In genomic region chr2:72824224-72824842, GRCh38 we compare ENCODE assay signal across 8 cellular contexts. TPM values are rescaled to one million over a fixed set of nuclear protein-coding genes. Genes with fewer than 3 reads are reported as not detected.
A peak's percentile ranks its signal among the peaks of the same experiment; 100 is the strongest.
DNase-seq lines count a peak whose midpoint lies in the region; ATAC-seq and TF ChIP-seq lines count a peak whose summit lies in the region.

No MANE protein-coding gene starts in this region.

- no peak overlapping the region for H2AFZ ChIP-seq in GM23338

- ATAC-seq in GM23338 (no peak), psoas muscle (no peak), HG03354 (IDR thresholded peaks at IDR 0.05; ENCODE audit: poor library complexity, severe bottlenecking, unreplicated experiment) (no peak), mucosa of descending colon (no peak), GM18519 (IDR thresholded peaks at IDR 0.05; ENCODE audit: low FRiP score, unreplicated experiment) (no peak)

- H3F3A ChIP-seq in GM23338 (replicated peaks; ENCODE audit: low read depth): no peaks in the 10 kb centered on the region; the same call in 1 of the 2 replicates

- H4K20me1 ChIP-seq in GM23338 (replicated peaks; ENCODE audit: insufficient read depth): no peaks in the 10 kb centered on the region

- H3K4me3 ChIP-seq in GM23338 (peak overlapping the region; percentile 92), psoas muscle (peak overlapping the region; percentile 94), mucosa of descending colon (no peak overlapping the region)

- DNase-seq in GM23338 (ENCODE audit: low spot score) (peak; percentile 20), RWPE1 (ENCODE audit: low spot score) (peak; percentile 69), erythroblast (lab: John Stamatoyannopoulos, UW) (peak; percentile 40 to 78), psoas muscle (no peak), NAMALWA (ENCODE audit: low spot score) (no peak), mucosa of descending colon (no peak)

- H3K4me1 Mint-ChIP-seq in GM23338: peaks cover 26% of the 10 kb centered on the region

- H3K9me3 ChIP-seq in psoas muscle (no peaks in the 10 kb centered on the region), mucosa of descending colon (no peaks in the 10 kb centered on the region)

- no peaks in the 10 kb centered on the region; the same call in 1 of the 2 replicates for H3K9me2 ChIP-seq in GM23338 (ENCODE audit: insufficient read depth)

- H3K27me3 Mint-ChIP-seq in GM23338 (ENCODE audit: insufficient read depth, low read depth, poor library complexity): peaks cover 6% of the 10 kb centered on the region

- POLR2A ChIA-PET in RWPE1 (lab: Yijun Ruan, JAX; ENCODE audit: low non-redundant PET): no interaction called here

- no peaks in the 10 kb centered on the region for H3K27me3 ChIP-seq in GM23338 (ENCODE audit: insufficient read depth)
- no peaks in the 10 kb centered on the region for H3K27me3 ChIP-seq in psoas muscle (ENCODE audit: insufficient read depth in 3 of 3, low read length in 2 of 3)

- H3K9me3 Mint-ChIP-seq in GM23338: no peaks in the 10 kb centered on the region

- H3K4me2 ChIP-seq in GM23338: peak overlapping the region; percentile 85

- peak overlapping the region; percentile 98 for H3K4me3 Mint-ChIP-seq in GM23338

- no peak overlapping the region for H3K27ac Mint-ChIP-seq in GM23338

- H3K79me2 ChIP-seq in GM23338 (replicated peaks; ENCODE audit: insufficient read depth): peaks cover 36% of the 10 kb centered on the region

- H3K36me3 ChIP-seq in GM23338 (ENCODE audit: insufficient read depth) (no peaks in the 10 kb centered on the region), psoas muscle (ENCODE audit: insufficient read depth in 1 of 2, low read depth in 1 of 2) (no peaks in the 10 kb centered on the region), mucosa of descending colon (ENCODE audit: low read depth) (no peaks in the 10 kb centered on the region)

- intact Hi-C loops in psoas muscle (cut with DNase I) (loop anchor here in 1 of 2 donors (10.0 kb wide), 1 partner anchor 50 kb away; no protein-coding TSS in a partner anchor), mucosa of descending colon (cut with DNase I, micrococcal nuclease) (no loop called here)

- H3K27ac ChIP-seq in GM23338 (ENCODE audit: low read depth): no peak overlapping the region
- peak overlapping the region; percentile 52 for H3K27ac ChIP-seq in RWPE1
- no peak overlapping the region for H3K27ac ChIP-seq in psoas muscle

- TF ChIP-seq CTCF in GM23338 (conservative IDR thresholded peaks at IDR 0.05; ENCODE audit: low read depth in 2 of 2) (no peak), RWPE1 (conservative IDR thresholded peaks at IDR 0.05; ENCODE audit: low read depth) (no peak), psoas muscle (IDR thresholded peaks at IDR 0.05) (no peak), mucosa of descending colon (IDR thresholded peaks at IDR 0.05) (no peak)

- CTCF ChIA-PET in RWPE1 (lab: Yijun Ruan, JAX): interaction anchor here (0.5 to 0.7 kb wide), 2 partner anchors 16 to 37 kb away, joined by 3 read pairs; no protein-coding TSS in a partner anchor

- TF ChIP-seq POLR2A in erythroblast (IDR thresholded peaks at IDR 0.05; ENCODE audit: low read length): no peak

- WGBS in psoas muscle, 3 donors: 72 to 75% (median 74%) methylated on average over 4 of the region's 4 CpGs

- H3K4me1 ChIP-seq in GM23338 (ENCODE audit: insufficient read depth) (peaks cover 15% of the 10 kb centered on the region), psoas muscle (peaks cover 19% of the 10 kb centered on the region), mucosa of descending colon (ENCODE audit: low read depth) (peaks cover 4% of the 10 kb centered on the region)

- H3K36me3 Mint-ChIP-seq in GM23338 (ENCODE audit: low read depth): peaks cover 3% of the 10 kb centered on the region

TF ChIP-seq in GM23338, 12 proteins besides CTCF, POLR2A, EP300 and RAD21 (continues in another document):
- TF ChIP-seq ZNF331 (CRISPR knock-in tag; IDR thresholded peaks at IDR 0.05; ENCODE audit: low read depth) (no peak), ETS1 (IDR thresholded peaks at IDR 0.05) (no peak), ZNF462 (CRISPR knock-in tag; IDR thresholded peaks at IDR 0.05) (no peak), CREB1 (CRISPR knock-in tag; IDR thresholded peaks at IDR 0.05; ENCODE audit: low read depth) (no peak)

RNA-seq across cellular contexts. Expression of gene EXOC6B, which starts 1.5 kb away (rescaled TPM):
- 43.5 and 45.9 TPM in 2 replicates for total RNA-seq in GM23338 (2014; rRNA removed; shearing (Covaris generic))
- polyA plus RNA-seq in GM23338 (2016; fragmentation: Nextera tagmentation; extraction: Ambion mirVana) (6.7 and 7.2 TPM in 2 replicates), psoas muscle (1 to 10 TPM; 4.4 to 7.9 (median 5.1) TPM)
- total RNA-seq in psoas muscle (10 to 100 TPM; 14.1 to 26.8 (median 20.4) TPM), mucosa of descending colon (10 to 100 TPM; 19.4 to 52.4 (median 28.8) TPM)

Comparison
In these comparisons a context has a peak if more than half of its experiments do, and no peak if none do; other contexts are left out.
1. DNase-seq: peak in GM23338 (single experiment), RWPE1 (single experiment) and erythroblast (2 of 2); none in psoas muscle (0 of 2), NAMALWA (single experiment) and mucosa of descending colon (0 of 3).